ENCODE assay signal across 25 cellular contexts in genomic region chr4:141540643-141541042, GRCh38.
DNase-seq lines count a peak whose midpoint lies in the region; FAIRE-seq and TF ChIP-seq lines count a peak whose summit lies in the region.
"Had no signal": no experiment of that assay in that cellular context is flagged by ENCODE, and none has a peak within 500 bp of the region (broad histone marks: within the 10 kb centered on the region; RNA-seq: fewer than 3 reads in every experiment).

No MANE protein-coding gene starts in this region.

- H3K4me3 Mint-ChIP-seq in Caco-2 (ENCODE audit: unreplicated experiment) = no peak overlapping the region
- H3K4me3 Mint-ChIP-seq: brain; effector memory CD8-positive, alpha-beta T cell had no signal

- H3K9ac ChIP-seq in fibroblast of lung (ENCODE audit: insufficient read depth, low read length) = no peak overlapping the region
- H3K9ac ChIP-seq in mesenchymal stem cell (ENCODE audit: low read length) = no peak overlapping the region

- H2BK12ac ChIP-seq in mesenchymal stem cell (ENCODE audit: low read length in 2 of 2) = no peak overlapping the region

- H4K91ac ChIP-seq in mesenchymal stem cell (ENCODE audit: low read length) = no peak overlapping the region

- no peak overlapping the region for H4K8ac ChIP-seq in mesenchymal stem cell (ENCODE audit: low read length)

- H2BK15ac ChIP-seq in mesenchymal stem cell (ENCODE audit: low read depth, poor library complexity, severe bottlenecking) = no peak overlapping the region

- H3K9me3 ChIP-seq in fibroblast of lung (ENCODE audit: control insufficient read depth, insufficient read depth, low read depth, low read length) (no peaks in the 10 kb centered on the region), mesenchymal stem cell (ENCODE audit: control insufficient read depth, low read length) (peaks cover 31% of the 10 kb centered on the region), Caco-2 (0 out of 2 replicates have a peak, but pooled peaks cover 2% of the 10 kb centered on the region)
- H3K9me3 ChIP-seq: HAP-1 had no signal

- H3K79me2 ChIP-seq in fibroblast of lung (ENCODE audit: control insufficient read depth, insufficient read depth, low read length) = no peaks in the 10 kb centered on the region

- H3K23ac ChIP-seq in mesenchymal stem cell (ENCODE audit: low read length in 2 of 2) = no peak overlapping the region

- H4K20me1 ChIP-seq in fibroblast of lung (ENCODE audit: control insufficient read depth, extremely low read depth, insufficient read depth, low read length) = no peaks in the 10 kb centered on the region

- no peaks in the 10 kb centered on the region for H3K27me3 Mint-ChIP-seq in Caco-2 (ENCODE audit: insufficient read depth, unreplicated experiment)
- H3K27me3 Mint-ChIP-seq: brain; effector memory CD8-positive, alpha-beta T cell had no signal

- POLR2A ChIA-PET in Caco-2 (lab: Charles Lee) = no interaction called here

- no peak overlapping the region for H3K18ac ChIP-seq in mesenchymal stem cell (ENCODE audit: low read depth in 1 of 2, low read length in 2 of 2)

- H3K4me1 ChIP-seq in fibroblast of lung (ENCODE audit: control insufficient read depth, extremely low read depth, insufficient read depth, low read length) (no peaks in the 10 kb centered on the region), mesenchymal stem cell (ENCODE audit: control insufficient read depth, insufficient read depth, low read depth, low read length) (no peaks in the 10 kb centered on the region), Caco-2 (no peaks in the 10 kb centered on the region)
- H3K4me1 ChIP-seq: HAP-1, psoas muscle had no signal

- TF ChIP-seq CTCF in fibroblast of lung (conservative IDR thresholded peaks at IDR 0.05 in 1 of 2, IDR thresholded peaks at IDR 0.05 in 1 of 2; ENCODE audit: low read depth in 1 of 2, low read length in 2 of 2) (no peak), Caco-2 (IDR thresholded peaks at IDR 0.05; ENCODE audit: insufficient read depth in 1 of 2, low read depth in 1 of 2, low read length in 1 of 2, severe bottlenecking in 1 of 2, unreplicated experiment in 1 of 2) (no peak)

- no peak overlapping the region for H2AFZ ChIP-seq in fibroblast of lung (ENCODE audit: low read length)
- H2AFZ ChIP-seq in mesenchymal stem cell (ENCODE audit: low read depth, low read length) = no peak overlapping the region

- no peak overlapping the region for H2BK120ac ChIP-seq in mesenchymal stem cell (ENCODE audit: low read depth, low read length)

- no peak overlapping the region for H3K4me3 ChIP-seq in fibroblast of lung (replicated peaks in 1 of 4; ENCODE audit: control extremely low read depth in 1 of 4, insufficient read depth in 1 of 4, low read depth in 3 of 4, low read length in 4 of 4)
- no peak overlapping the region for H3K4me3 ChIP-seq in mesenchymal stem cell (ENCODE audit: insufficient read depth in 1 of 2, low read depth in 1 of 2, low read length in 2 of 2)
- no peak overlapping the region for H3K4me3 ChIP-seq in Caco-2 (ENCODE audit: low read depth, low read length)
- H3K4me3 ChIP-seq: A549, HAP-1, psoas muscle had no signal

- H3K27me3 ChIP-seq in fibroblast of lung (ENCODE audit: control insufficient read depth, insufficient read depth, low read length) (no peaks in the 10 kb centered on the region), mesenchymal stem cell (ENCODE audit: control insufficient read depth in 1 of 2, insufficient read depth in 1 of 2, low read length in 2 of 2) (no peaks in the 10 kb centered on the region), Caco-2 (replicated peaks; ENCODE audit: control insufficient read depth, insufficient read depth, low read length) (no peaks in the 10 kb centered on the region)

- intact Hi-C loops in Caco-2 (cut with micrococcal nuclease; ENCODE audit: unreplicated experiment) = no loop called here

- H3K9me3 Mint-ChIP-seq in Caco-2 (ENCODE audit: unreplicated experiment) = no peaks in the 10 kb centered on the region
- H3K9me3 Mint-ChIP-seq: effector memory CD8-positive, alpha-beta T cell had no signal

- no TSS peak for BruUV-seq in Caco-2 (replicated peaks; lab: Mats Ljungman, UMichigan)

- H3K4me1 Mint-ChIP-seq in Caco-2 (ENCODE audit: low read depth, unreplicated experiment) = no peaks in the 10 kb centered on the region
- H3K4me1 Mint-ChIP-seq: brain had no signal

- no peaks in the 10 kb centered on the region for H3K79me1 ChIP-seq in mesenchymal stem cell (replicated peaks; ENCODE audit: low read length, poor library complexity, severe bottlenecking)

- H2BK5ac ChIP-seq in mesenchymal stem cell (ENCODE audit: low read depth, low read length, poor library complexity, severe bottlenecking) = no peak overlapping the region

- H3K36me3 ChIP-seq in fibroblast of lung (ENCODE audit: control insufficient read depth, insufficient read depth, low read length) = no peaks in the 10 kb centered on the region
- H3K36me3 ChIP-seq in mesenchymal stem cell (ENCODE audit: control insufficient read depth in 1 of 2, insufficient read depth in 2 of 2, low read depth in 1 of 2, low read length in 2 of 2) = no peaks in the 10 kb centered on the region
- no peaks in the 10 kb centered on the region for H3K36me3 ChIP-seq in Caco-2 (ENCODE audit: control insufficient read depth, insufficient read depth, low read length)
- H3K36me3 ChIP-seq: HAP-1 had no signal

- no peak for FAIRE-seq in RCC 7860 (lab: Jason Lieb, UNC)
- FAIRE-seq: A549, colon, HepG2, urothelium cell line had no signal

- H3K4me2 ChIP-seq in fibroblast of lung (ENCODE audit: extremely low read depth, insufficient read depth, low read length) (no peak overlapping the region), mesenchymal stem cell (ENCODE audit: low read length, poor library complexity, severe bottlenecking) (no peak overlapping the region)
- H3K4me2 ChIP-seq: A549 had no signal

- no peak overlapping the region for H3K14ac ChIP-seq in mesenchymal stem cell (ENCODE audit: low read length in 2 of 2)

- H3K4ac ChIP-seq in mesenchymal stem cell (ENCODE audit: low read depth in 1 of 2, low read length in 2 of 2) = no peak overlapping the region

- H3K36me3 Mint-ChIP-seq in Caco-2 (ENCODE audit: insufficient read depth, unreplicated experiment) = no peaks in the 10 kb centered on the region
- H3K36me3 Mint-ChIP-seq: brain had no signal

- DNase-seq in EH (ENCODE audit: low read depth) = peak; percentile 38
- DNase-seq in RCC 7860 (ENCODE audit: low spot score) = peak; percentile 13
- peak; percentile 22 to 66 for DNase-seq in fibroblast of lung (ENCODE audit: low read depth in 2 of 2)
- DNase-seq in mesenchymal stem cell = peak; percentile 37
- DNase-seq in AML-193 (lab: John Stamatoyannopoulos, UW) = no peak
- no peak for DNase-seq in Caco-2
- DNase-seq in stimulated activated CD4-positive, alpha-beta T cell treated with anti-CD3 and anti-CD28 coated beads, Interleukin-4, amount 100 ng/mL, for 4 hours = no peak
- DNase-seq in activated CD4-positive, alpha-beta T cell treated with anti-CD3 and anti-CD28 coated beads, Interleukin-2, amount 50 U/mL, for 48 hours = no peak
- DNase-seq: activated CD4-positive, CD25-positive, alpha-beta regulatory T cell; activated effector memory CD4-positive, alpha-beta T cell treated with anti-CD3 and anti-CD28 coated beads, Interleukin-2, amount 50 U/mL, for 16 hours; effector memory CD8-positive, alpha-beta T cell; left cardiac atrium; mammary epithelial cell; NCI-H1105; NCI-H2029 treated with DMSO at 0.1 percent for 48 hours; NCI-H2227 treated with DMSO at 0.1 percent for 48 hours; NCI-H748 treated with DMSO at 0.1 percent for 48 hours; psoas muscle; SW 1271 had no signal

- no peak overlapping the region for H2AK5ac ChIP-seq in mesenchymal stem cell (ENCODE audit: low read length, severe bottlenecking)

- WGBS in mesenchymal stem cell = 100% methylated on average over 1 of the region's 2 CpGs

- CTCF ChIA-PET in Caco-2 (lab: Charles Lee) = no interaction called here

- H3K27ac ChIP-seq in fibroblast of lung (ENCODE audit: insufficient read depth, low read length) (no peak overlapping the region), mesenchymal stem cell (ENCODE audit: low read length, poor library complexity, severe bottlenecking) (no peak overlapping the region)
- H3K27ac ChIP-seq: A549, psoas muscle had no signal

- no peak overlapping the region for H3K27ac Mint-ChIP-seq in Caco-2 (ENCODE audit: unreplicated experiment)
- H3K27ac Mint-ChIP-seq: brain; effector memory CD8-positive, alpha-beta T cell had no signal

Comparison
In these comparisons a context has a peak if more than half of its experiments do, and no peak if none do; other contexts are left out.
1. DNase-seq: peak in EH (single experiment), RCC 7860 (single experiment), fibroblast of lung (2 of 2) and mesenchymal stem cell (single experiment); none in AML-193 (0 of 2), Caco-2 (0 of 2), stimulated activated CD4-positive, alpha-beta T cell treated with anti-CD3 and anti-CD28 coated beads, Interleukin-4, amount 100 ng/mL, for 4 hours (0 of 2) and activated CD4-positive, alpha-beta T cell treated with anti-CD3 and anti-CD28 coated beads, Interleukin-2, amount 50 U/mL, for 48 hours (0 of 2).